ENCODE assay signal across 19 cellular contexts in genomic region chr13:102838982-102839381, GRCh38. TPM values are rescaled to one million over a fixed set of nuclear protein-coding genes. Genes with fewer than 3 reads are reported as not detected.
DNase-seq lines count a peak whose midpoint lies in the region; ATAC-seq and TF ChIP-seq lines count a peak whose summit lies in the region.
"Had no signal": no experiment of that assay in that cellular context is flagged by ENCODE, and none has a peak within 500 bp of the region (broad histone marks: within the 10 kb centered on the region; RNA-seq: fewer than 3 reads in every experiment).

No MANE protein-coding gene starts in this region.

- ATAC-seq in IMR-90 (ENCODE audit: low read depth) (0 out of 2 replicates have a peak, but pooled peaks have one; percentile 27), omental fat pad (ENCODE audit: low FRiP score) (peak; percentile 48), HG03439 (IDR thresholded peaks at IDR 0.05; ENCODE audit: unreplicated experiment) (no peak), GM18519 (IDR thresholded peaks at IDR 0.05; ENCODE audit: low FRiP score, unreplicated experiment) (no peak)
- ATAC-seq: A549; CD8-positive, alpha-beta T cell had no signal

- no peaks in the 10 kb centered on the region for H3K9me1 ChIP-seq in IMR-90 (ENCODE audit: insufficient read depth, low read length)

- H3K4me3 ChIP-seq in GM23248 (no peak overlapping the region), IMR-90 (ENCODE audit: insufficient read depth, low read depth, low read length) (no peak overlapping the region), fibroblast of pulmonary artery (replicated peaks; ENCODE audit: low read depth, low read length) (no peak overlapping the region)
- H3K4me3 ChIP-seq: A549 had no signal

- no peak for TF ChIP-seq RAD21 in IMR-90 (IDR thresholded peaks at IDR 0.05; ENCODE audit: low read length)

- H4K20me1 ChIP-seq in GM23248 (ENCODE audit: insufficient read depth) (no peaks in the 10 kb centered on the region), IMR-90 (ENCODE audit: insufficient read depth, low read length) (no peaks in the 10 kb centered on the region)

- TF ChIP-seq POLR2A in IMR-90 (IDR thresholded peaks at IDR 0.05; ENCODE audit: low read depth, low read length): no peak

- H2AFZ ChIP-seq in GM23248: no peak overlapping the region
- no peak overlapping the region for H2AFZ ChIP-seq in IMR-90 (replicated peaks; ENCODE audit: low read length, poor library complexity)

- H3K4me2 ChIP-seq in GM23248 (ENCODE audit: unreplicated experiment) (peak overlapping the region; percentile 15), IMR-90 (ENCODE audit: low read depth, low read length) (no peak overlapping the region)
- H3K4me2 ChIP-seq: A549, SK-N-SH had no signal

- H3K27me3 ChIP-seq in GM23248 (replicated peaks; ENCODE audit: insufficient read depth) (no peaks in the 10 kb centered on the region), IMR-90 (ENCODE audit: control insufficient read depth, insufficient read depth, low read length) (no peaks in the 10 kb centered on the region)

- no peak overlapping the region for H4K8ac ChIP-seq in IMR-90 (ENCODE audit: low read depth in 2 of 2, low read length in 2 of 2)

- H3K36me3 ChIP-seq in GM23248 (ENCODE audit: low read depth) (peaks cover 24% of the 10 kb centered on the region), IMR-90 (ENCODE audit: control insufficient read depth, insufficient read depth, low read length) (peaks cover 15% of the 10 kb centered on the region)

- H3K14ac ChIP-seq in IMR-90 (replicated peaks; ENCODE audit: low read depth, low read length): no peak overlapping the region

- in situ Hi-C loops in GM23248 (cut with MboI) (no loop called here), IMR-90 (cut with MboI; ENCODE audit: low sequenced_read_pairs) (no loop called here)

- no peaks in the 10 kb centered on the region; a peak in 1 of 4 replicates for H3K79me1 ChIP-seq in IMR-90 (ENCODE audit: low read depth in 1 of 2, low read length in 2 of 2)

- CTCF ChIA-PET in IMR-90 (lab: Yijun Ruan, JAX): interaction anchor here (0.6 kb wide), 1 partner anchor 243 kb away, joined by 3 read pairs; no protein-coding TSS in a partner anchor

- H4K91ac ChIP-seq in IMR-90 (ENCODE audit: insufficient read depth, low read depth, low read length): no peak overlapping the region

- POLR2A ChIA-PET in IMR-90 (lab: Charles Lee; ENCODE audit: unreplicated experiment): interaction anchor here (0.8 kb wide), 1 partner anchor 247 kb away, joined by 5 read pairs; no protein-coding TSS in a partner anchor

- no peak overlapping the region for H3K4ac ChIP-seq in IMR-90 (ENCODE audit: low read depth, low read length)

- H3K9me3 ChIP-seq in GM23248 (ENCODE audit: low read depth): no peaks in the 10 kb centered on the region
- H3K9me3 ChIP-seq in IMR-90 (ENCODE audit: control insufficient read depth, insufficient read depth, low read length): no peaks in the 10 kb centered on the region
- H3K9me3 ChIP-seq: A549, Caco-2, SK-N-SH had no signal

- no peak overlapping the region for H2AK5ac ChIP-seq in IMR-90 (ENCODE audit: low read depth, low read length)

- H3K56ac ChIP-seq in IMR-90 (ENCODE audit: extremely low read depth, insufficient read depth, low read length): no peak overlapping the region

- H2AK9ac ChIP-seq in IMR-90 (replicated peaks; ENCODE audit: low read depth, low read length, poor library complexity): no peak overlapping the region

- H3K9me2 ChIP-seq in GM23248 (ENCODE audit: insufficient read depth): no peaks in the 10 kb centered on the region
- H3K9me2 ChIP-seq: SK-N-SH had no signal

- peak overlapping the region; percentile 40 for H3K27ac ChIP-seq in GM23248
- no peak overlapping the region for H3K27ac ChIP-seq in IMR-90 (ENCODE audit: insufficient read depth, low read length)
- H3K27ac ChIP-seq: A549, C4-2B had no signal

- H2BK5ac ChIP-seq in IMR-90 (ENCODE audit: low read depth, low read length, poor library complexity, severe bottlenecking): no peak overlapping the region

- H2BK120ac ChIP-seq in IMR-90 (ENCODE audit: low read depth, low read length): no peak overlapping the region

- no peak overlapping the region for H2BK15ac ChIP-seq in IMR-90 (ENCODE audit: low read depth, low read length)

- dilution Hi-C loops in IMR-90 (cut with HindIII; ENCODE audit: low sequenced_read_pairs, unreplicated experiment): no loop called here

- intact Hi-C loops in IMR-90 (cut with micrococcal nuclease): no loop called here

- no peak overlapping the region for H3K18ac ChIP-seq in IMR-90 (ENCODE audit: low read depth, low read length)

- no peak overlapping the region for H3K9ac ChIP-seq in GM23248
- H3K9ac ChIP-seq in IMR-90 (ENCODE audit: low read depth, low read length): no peak overlapping the region
- H3K9ac ChIP-seq: SK-N-SH had no signal

- no peak overlapping the region for H4K5ac ChIP-seq in IMR-90 (ENCODE audit: low read depth, low read length)

- H3K23ac ChIP-seq in IMR-90 (ENCODE audit: low read depth, low read length): no peak overlapping the region

- H2BK20ac ChIP-seq in IMR-90 (ENCODE audit: low read depth, low read length): no peak overlapping the region

- DNase-seq in GM23248: peak; percentile 31
- no peak for DNase-seq in IMR-90
- peak; percentile 7 for DNase-seq in fibroblast of pulmonary artery (ENCODE audit: low read depth)
- no peak for DNase-seq in omental fat pad (ENCODE audit: low spot score)
- no peak for DNase-seq in NCI-H2227 treated with DMSO at 0.1 percent for 48 hours (lab: John Stamatoyannopoulos, UW)
- DNase-seq: Caco-2; CD8-positive, alpha-beta T cell; KBM-7; MM.1S; NCI-H1694; NCI-H2029 treated with DMSO at 0.1 percent for 48 hours; NCI-H526 treated with DMSO at 0.1 percent for 48 hours; OCI-M1; SK-N-SH had no signal

- H3K4me1 ChIP-seq in GM23248 (ENCODE audit: insufficient read depth) (peaks cover 31% of the 10 kb centered on the region), IMR-90 (ENCODE audit: control insufficient read depth, insufficient read depth, low read length) (0 out of 2 replicates have a peak, but pooled peaks cover 2% of the 10 kb centered on the region)
- H3K4me1 ChIP-seq: A549, Caco-2 had no signal

- WGBS in GM23248 (ENCODE audit: low coverage in 1 of 2, low lambda C conversion rate in 2 of 2, missing lambda C conversion rate in 2 of 2), 2 experiments: 35 to 40% methylated on average over 4 of the region's 4 CpGs
- WGBS in IMR-90 (ENCODE audit: extremely low coverage in 2 of 2, insufficient read length in 1 of 2), 2 experiments: no CpG with 5 or more reads among the region's 4 CpGs

- no TSS peak for BruUV-seq in IMR-90 (replicated peaks; lab: Mats Ljungman, UMichigan)

- H3F3A ChIP-seq in GM23248 (ENCODE audit: insufficient read depth): peaks cover 34% of the 10 kb centered on the region

- TF ChIP-seq CTCF in IMR-90 (conservative IDR thresholded peaks at IDR 0.05; ENCODE audit: low read depth, low read length): no peak
- TF ChIP-seq CTCF in fibroblast of pulmonary artery (IDR thresholded peaks at IDR 0.05; ENCODE audit: low read length, missing control alignments): no peak
- TF ChIP-seq CTCF in omental fat pad (IDR thresholded peaks at IDR 0.05): no peak

- no peaks in the 10 kb centered on the region for H3K79me2 ChIP-seq in GM23248 (ENCODE audit: insufficient read depth)

TF ChIP-seq in IMR-90, 13 proteins besides CTCF, POLR2A, EP300 and RAD21 (continues in another document):
- no peak for TF ChIP-seq SMC3 (IDR thresholded peaks at IDR 0.05; ENCODE audit: low read depth, low read length)
- TF ChIP-seq CEBPB (IDR thresholded peaks at IDR 0.05; ENCODE audit: low read depth, low read length): no peak
- TF ChIP-seq FOS (IDR thresholded peaks at IDR 0.05; ENCODE audit: low read depth, low read length): no peak
- TF ChIP-seq RCOR1 (IDR thresholded peaks at IDR 0.05; ENCODE audit: insufficient replicate concordance, low read length): no peak
- no peak for TF ChIP-seq CHD1 (IDR thresholded peaks at IDR 0.05; ENCODE audit: low read depth, low read length)
- no peak for TF ChIP-seq RFX5 (IDR thresholded peaks at IDR 0.05; ENCODE audit: low read depth, low read length)
- no peak for TF ChIP-seq BHLHE40 (IDR thresholded peaks at IDR 0.05; ENCODE audit: low read depth, low read length)
- TF ChIP-seq NFE2L2 (IDR thresholded peaks at IDR 0.05; ENCODE audit: low read depth, low read length): no peak
- TF ChIP-seq MXI1 (IDR thresholded peaks at IDR 0.05; ENCODE audit: borderline replicate concordance, low read depth, low read length): no peak
- no peak for TF ChIP-seq MAFK (IDR thresholded peaks at IDR 0.05; ENCODE audit: low read depth, low read length)

RNA-seq across cellular contexts. Expression of gene ERCC5, which starts 6.8 kb away (rescaled TPM):
- 78.5 and 103 TPM in 2 replicates for total RNA-seq in GM23248 (2014; rRNA removed; shearing (Covaris generic))
- polyA plus RNA-seq in GM23248 (2016; fragmentation: Nextera tagmentation; extraction: Ambion mirVana) (44.6 and 49.2 TPM in 2 replicates), IMR-90 (2012; rRNA removed) (24.8 and 29.7 TPM in 2 replicates)
- total RNA-seq in IMR-90 (2012; rRNA removed) (34.4 and 50.8 TPM in 2 replicates), omental fat pad (10 to 100 TPM; 42.5 to 81.8 (median 68.3) TPM)
- 3.4 and 5.0 TPM in 2 replicates for polyA plus RNA-seq in IMR-90 (2012; cell fraction: cytosol; rRNA removed)
- 13.8 and 60.4 TPM in 2 replicates for polyA plus RNA-seq in IMR-90 (2012; cell fraction: nucleus; rRNA removed; ENCODE audit: low replicate concordance)

RNA-seq across cellular contexts. Expression of gene BIVM, which starts 40.1 kb away (rescaled TPM):
- total RNA-seq in GM23248 (2014; rRNA removed; shearing (Covaris generic)): 24.1 and 35.7 TPM in 2 replicates
- polyA plus RNA-seq in GM23248 (2016; fragmentation: Nextera tagmentation; extraction: Ambion mirVana) (22.9 and 25.8 TPM in 2 replicates), IMR-90 (2012; rRNA removed) (9.0 and 12.2 TPM in 2 replicates)
- total RNA-seq in IMR-90 (2012; rRNA removed) (7.2 and 12.2 TPM in 2 replicates), omental fat pad (10 to 100 TPM; 12.6 to 21.4 (median 16.1) TPM)
- polyA plus RNA-seq in IMR-90 (2012; cell fraction: cytosol; rRNA removed): 2.5 and 2.7 TPM in 2 replicates
- polyA plus RNA-seq in IMR-90 (2012; cell fraction: nucleus; rRNA removed; ENCODE audit: low replicate concordance): 3.9 and 24.5 TPM in 2 replicates

RNA-seq across cellular contexts. Expression of gene POGLUT2, which starts 40.2 kb away (rescaled TPM):
- total RNA-seq in GM23248 (2014; rRNA removed; shearing (Covaris generic)): 26.0 and 26.7 TPM in 2 replicates
- polyA plus RNA-seq in GM23248 (2016; fragmentation: Nextera tagmentation; extraction: Ambion mirVana) (26.4 and 27.7 TPM in 2 replicates), IMR-90 (2012; rRNA removed) (12.1 and 14.3 TPM in 2 replicates)
- total RNA-seq in IMR-90 (2012; rRNA removed) (10.6 and 15.0 TPM in 2 replicates), omental fat pad (1 to 10 TPM; 4.2 to 6.0 (median 4.8) TPM)
- polyA plus RNA-seq in IMR-90 (2012; cell fraction: cytosol; rRNA removed): 7.9 and 8.0 TPM in 2 replicates
- polyA plus RNA-seq in IMR-90 (2012; cell fraction: nucleus; rRNA removed; ENCODE audit: low replicate concordance): 4.3 and 10.5 TPM in 2 replicates
- total RNA-seq: B cell had no signal

Comparison
In these comparisons a context has a peak if more than half of its experiments do, and no peak if none do; other contexts are left out.
1. DNase-seq: peak in GM23248 (single experiment) and fibroblast of pulmonary artery (single experiment); none in IMR-90 (single experiment), omental fat pad (single experiment) and NCI-H2227 treated with DMSO at 0.1 percent for 48 hours (single experiment).
2. ATAC-seq: peak in IMR-90 (single experiment) and omental fat pad (single experiment); none in HG03439 (single experiment) and GM18519 (single experiment).